Comparison of ENCODE assay signal across 8 cellular contexts in genomic region chr17:65099941-65100315, GRCh38.
DNase-seq lines count a peak whose midpoint lies in the region; ATAC-seq and TF ChIP-seq lines count a peak whose summit lies in the region.

No MANE protein-coding gene starts in this region.

- peak overlapping the region; percentile 50 for H3K4me3 ChIP-seq in AG10803 (ENCODE audit: low read length)
- H3K4me3 ChIP-seq in RWPE2 (ENCODE audit: severe bottlenecking), result peak overlapping the region; percentile 36

- no peaks in the 10 kb centered on the region for H3K27me3 ChIP-seq in RWPE2 (ENCODE audit: insufficient read depth, poor library complexity, severe bottlenecking)

- peak; percentile 54 for DNase-seq in AG10803 (ENCODE audit: low read depth)
- no peak for DNase-seq in RWPE2 (ENCODE audit: low spot score)
- DNase-seq in activated naive CD8-positive, alpha-beta T cell treated with anti-CD3 and anti-CD28 coated beads, Interleukin-2, amount 50 U/mL, for 16 hours (ENCODE audit: low read depth, low spot score), result peak; percentile 66
- DNase-seq in iPS-NIHi7 (ENCODE audit: extremely low spot score), result peak; percentile 22
- DNase-seq in stimulated activated CD4-positive, alpha-beta T cell treated with anti-CD3 and anti-CD28 coated beads, Interleukin-1b, Interleukin-23, amount 100 ng/mL, for 24 hours (ENCODE audit: low read depth in 4 of 4, low spot score in 1 of 4), result peak; percentile 48 to 76 (median 60)
- no peak for DNase-seq in SKM-1 treated with dmso at 0.1 percent for 144 hours (lab: John Stamatoyannopoulos, UW; ENCODE audit: unreplicated experiment)

- no peaks in the 10 kb centered on the region for H3K36me3 ChIP-seq in RWPE2 (ENCODE audit: low read depth)

- H3K4me1 ChIP-seq in RWPE2 (ENCODE audit: insufficient read depth, poor library complexity, severe bottlenecking), result peaks cover 17% of the 10 kb centered on the region

- peak overlapping the region; percentile 30 for H3K27ac ChIP-seq in RWPE2 (ENCODE audit: poor library complexity, severe bottlenecking)

- ATAC-seq in GM19025 (IDR thresholded peaks at IDR 0.05; ENCODE audit: low read depth, unreplicated experiment), result peak; percentile 58
- peak; percentile 76 for ATAC-seq in HG03103 (IDR thresholded peaks at IDR 0.05; ENCODE audit: low read depth, unreplicated experiment)
- peak; percentile 43 for ATAC-seq in RWPE2 (ENCODE audit: low read depth)

- no peaks in the 10 kb centered on the region for H3K9me3 ChIP-seq in RWPE2 (ENCODE audit: severe bottlenecking)

- TF ChIP-seq CTCF in AG10803 (conservative IDR thresholded peaks at IDR 0.05; ENCODE audit: low read length) (no peak), RWPE2 (IDR thresholded peaks at IDR 0.05; ENCODE audit: poor library complexity, severe bottlenecking) (no peak)

Comparison
In these comparisons a context has a peak if more than half of its experiments do, and no peak if none do; other contexts are left out.
1. DNase-seq: peak in AG10803 (single experiment), activated naive CD8-positive, alpha-beta T cell treated with anti-CD3 and anti-CD28 coated beads, Interleukin-2, amount 50 U/mL, for 16 hours (single experiment), iPS-NIHi7 (single experiment) and stimulated activated CD4-positive, alpha-beta T cell treated with anti-CD3 and anti-CD28 coated beads, Interleukin-1b, Interleukin-23, amount 100 ng/mL, for 24 hours (4 of 4); none in RWPE2 (single experiment) and SKM-1 treated with dmso at 0.1 percent for 144 hours (single experiment).
2. Peak in every context shown above with its lines, with median percentiles within 50 percentile points of each other: ATAC-seq.